ENCODE assay signal across 10 cellular contexts in the genomic region with DNA sequence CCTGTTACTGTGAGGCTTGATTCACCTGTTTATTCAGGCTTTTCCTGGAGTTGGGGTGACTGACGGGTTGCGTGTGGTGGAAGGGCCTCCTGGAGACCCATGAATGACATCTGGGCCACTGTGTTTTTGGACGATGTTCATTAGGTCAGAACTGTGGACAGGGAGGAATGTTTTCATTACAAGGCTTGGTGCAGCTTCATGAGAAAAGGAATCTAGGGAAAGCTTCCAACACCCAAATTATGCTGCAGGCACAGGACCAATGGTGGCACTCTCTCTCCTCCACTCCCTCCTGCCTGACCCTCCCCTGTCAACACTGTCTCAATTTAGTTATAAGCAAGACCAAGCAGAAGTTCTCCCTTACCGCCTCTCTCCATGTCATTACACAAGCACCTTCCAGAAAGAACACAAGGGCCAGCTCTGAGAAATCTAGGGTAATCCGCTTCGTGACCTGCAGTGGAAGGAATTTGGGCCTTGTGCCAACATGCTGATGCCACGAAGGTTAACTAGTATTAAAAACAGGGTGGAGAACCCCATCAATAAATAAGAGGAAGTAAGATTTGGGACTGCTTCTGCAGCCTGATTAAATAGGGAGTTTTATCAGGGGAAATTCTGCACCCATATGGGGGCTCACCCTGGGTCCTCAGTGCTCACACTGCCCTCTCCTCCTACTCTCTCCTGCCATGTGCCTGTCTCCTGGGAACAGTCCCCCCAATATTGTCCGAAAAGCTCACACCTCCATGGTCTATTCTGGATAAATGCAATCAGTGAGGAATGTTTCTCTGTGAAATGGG.
DNase-seq lines count a peak whose midpoint lies in the region; ATAC-seq, FAIRE-seq and TF ChIP-seq lines count a peak whose summit lies in the region.
"Had no signal": no experiment of that assay in that cellular context is flagged by ENCODE, and none has a peak within 500 bp of the region (broad histone marks: within the 10 kb centered on the region; RNA-seq: fewer than 3 reads in every experiment).

No MANE protein-coding gene starts in this region.

- no peak overlapping the region for H3K4me3 Mint-ChIP-seq in astrocyte (ENCODE audit: unreplicated experiment)
- H3K4me3 Mint-ChIP-seq in CD8-positive, alpha-beta T cell: no peak overlapping the region

- FAIRE-seq in H54 (lab: Jason Lieb, UNC) (no peak), astrocyte (lab: Jason Lieb, UNC) (peak; percentile 56)

- peak overlapping the region; percentile 45 for H3K9ac ChIP-seq in astrocyte (ENCODE audit: low read length)
- no peak overlapping the region for H3K9ac ChIP-seq in skeletal muscle tissue (ENCODE audit: low read depth in 1 of 3, low read length in 3 of 3)

- TF ChIP-seq CTCF in astrocyte (IDR thresholded peaks at IDR 0.05; ENCODE audit: insufficient read depth, low read depth, low read length) (no peak), heart left ventricle (IDR thresholded peaks at IDR 0.05) (no peak)
- no peak for TF ChIP-seq CTCF in CD8-positive, alpha-beta T cell (IDR thresholded peaks at IDR 0.05)

- H3K4me1 ChIP-seq in astrocyte (ENCODE audit: insufficient read depth, low read length) (peaks cover 5% of the 10 kb centered on the region), heart left ventricle (peaks cover 0 to 20% (median 11%) of the 10 kb centered on the region in 12 donors), skeletal muscle tissue (ENCODE audit: control insufficient read depth in 3 of 3, insufficient read depth in 3 of 3, low read length in 3 of 3) (peaks cover 4 to 12% (median 11%) of the 10 kb centered on the region in 3 donors)
- no peaks in the 10 kb centered on the region for H3K4me1 ChIP-seq in CD8-positive, alpha-beta T cell (ENCODE audit: insufficient read depth, low read length)

- intact Hi-C loops in heart left ventricle (cut with DNase I): no loop called here
- intact Hi-C loops in CD8-positive, alpha-beta T cell (cut with DNase I, micrococcal nuclease): no loop called here

- H3K36me3 ChIP-seq in astrocyte (ENCODE audit: insufficient read depth, low read length) (no peaks in the 10 kb centered on the region), heart left ventricle (no peaks in the 10 kb centered on the region), skeletal muscle tissue (ENCODE audit: control insufficient read depth in 3 of 3, insufficient read depth in 3 of 3, low read length in 3 of 3) (no peaks in the 10 kb centered on the region)
- no peaks in the 10 kb centered on the region for H3K36me3 ChIP-seq in CD8-positive, alpha-beta T cell (ENCODE audit: insufficient read depth, low read length)

- no peaks in the 10 kb centered on the region for H3K27me3 ChIP-seq in astrocyte (ENCODE audit: insufficient read depth, low read length)
- H3K27me3 ChIP-seq in heart left ventricle: no peaks in the 10 kb centered on the region
- H3K27me3 ChIP-seq in skeletal muscle tissue (ENCODE audit: control insufficient read depth in 3 of 3, insufficient read depth in 3 of 3, low read length in 3 of 3): no peaks in the 10 kb centered on the region
- H3K27me3 ChIP-seq in CD8-positive, alpha-beta T cell (ENCODE audit: insufficient read depth, low read length): no peaks in the 10 kb centered on the region

- H3K4me3 ChIP-seq in astrocyte (ENCODE audit: insufficient read depth, low read depth, low read length) (no peak overlapping the region), heart left ventricle (no peak overlapping the region), skeletal muscle tissue (ENCODE audit: low read length in 3 of 3) (no peak overlapping the region)
- no peak overlapping the region for H3K4me3 ChIP-seq in CD8-positive, alpha-beta T cell (ENCODE audit: low read depth, low read length)

- POLR2A ChIA-PET in CD8-positive, alpha-beta T cell (lab: Charles Lee): no interaction called here

- CTCF ChIA-PET in CD8-positive, alpha-beta T cell (lab: Charles Lee): no interaction called here

- peak overlapping the region; percentile 14 for H3K27ac ChIP-seq in astrocyte (ENCODE audit: low read depth, low read length)
- H3K27ac ChIP-seq in heart left ventricle: peak overlapping the region in 4 of 12 donors; percentile 6 to 18 (median 10)
- H3K27ac ChIP-seq in skeletal muscle tissue (ENCODE audit: low read depth, low read length): peak overlapping the region; percentile 8
- no peak overlapping the region for H3K27ac ChIP-seq in CD8-positive, alpha-beta T cell (ENCODE audit: low read depth, low read length)

- ATAC-seq in heart left ventricle (peak; percentile 87 to 92 (median 89)), HG02884 (IDR thresholded peaks at IDR 0.05; ENCODE audit: unreplicated experiment) (no peak), GM21737 (IDR thresholded peaks at IDR 0.05; ENCODE audit: unreplicated experiment) (no peak), GM18873 (IDR thresholded peaks at IDR 0.05; ENCODE audit: low FRiP score, unreplicated experiment) (no peak)
- ATAC-seq in CD8-positive, alpha-beta T cell: no peak
- ATAC-seq: stimulated activated naive CD8-positive, alpha-beta T cell treated with anti-CD3 and anti-CD28 coated beads, Interleukin-15, Interleukin-2, amounts not matched to agents 100 U/mL and 50 U/mL, for 24 hours had no signal

- peak; percentile 16 for DNase-seq in H54 (ENCODE audit: insufficient read length, low spot score)
- DNase-seq in astrocyte (ENCODE audit: low read depth): peak; percentile 79
- peak in 4 of 5 donors; percentile 28 to 62 (median 39) for DNase-seq in heart left ventricle
- no peak for DNase-seq in CD8-positive, alpha-beta T cell
- DNase-seq: GOT3; stimulated activated naive CD8-positive, alpha-beta T cell treated with anti-CD3 and anti-CD28 coated beads, Interleukin-15, Interleukin-2, amounts not matched to agents 100 U/mL and 50 U/mL, for 24 hours had no signal

- WGBS in heart left ventricle, 4 donors: 11 to 24% (median 19%) methylated on average over 8 of the region's 8 CpGs

- no peaks in the 10 kb centered on the region for H3K9me3 Mint-ChIP-seq in astrocyte (ENCODE audit: unreplicated experiment)
- H3K9me3 Mint-ChIP-seq in CD8-positive, alpha-beta T cell: peaks cover 1% of the 10 kb centered on the region

- peaks cover 3% of the 10 kb centered on the region for H3K27me3 Mint-ChIP-seq in astrocyte (ENCODE audit: low read depth, unreplicated experiment)
- no peaks in the 10 kb centered on the region for H3K27me3 Mint-ChIP-seq in CD8-positive, alpha-beta T cell (ENCODE audit: low read depth)

- no peaks in the 10 kb centered on the region for H3K79me2 ChIP-seq in astrocyte (ENCODE audit: insufficient read depth, low read length)

- H3K27ac Mint-ChIP-seq in astrocyte (ENCODE audit: unreplicated experiment): no peak overlapping the region
- no peak overlapping the region for H3K27ac Mint-ChIP-seq in CD8-positive, alpha-beta T cell

- no peak overlapping the region for H2AFZ ChIP-seq in astrocyte (ENCODE audit: low read depth, low read length)

- H3K36me3 Mint-ChIP-seq in astrocyte (ENCODE audit: low read depth, unreplicated experiment): no peaks in the 10 kb centered on the region
- no peaks in the 10 kb centered on the region for H3K36me3 Mint-ChIP-seq in CD8-positive, alpha-beta T cell

- H3K9me3 ChIP-seq in astrocyte (ENCODE audit: insufficient read depth, low read depth, low read length) (no peaks in the 10 kb centered on the region), heart left ventricle (no peaks in the 10 kb centered on the region), skeletal muscle tissue (ENCODE audit: control insufficient read depth in 3 of 3, low read length in 3 of 3) (no peaks in the 10 kb centered on the region)
- no peaks in the 10 kb centered on the region for H3K9me3 ChIP-seq in CD8-positive, alpha-beta T cell (ENCODE audit: low read length)

- no peak for TF ChIP-seq POLR2A in H54 (IDR thresholded peaks at IDR 0.05; ENCODE audit: low read depth, low read length)
- no peak for TF ChIP-seq POLR2A in heart left ventricle (IDR thresholded peaks at IDR 0.05)

- no peaks in the 10 kb centered on the region for H4K20me1 ChIP-seq in astrocyte (ENCODE audit: insufficient read depth, low read length)

- peaks cover 5% of the 10 kb centered on the region for H3K4me1 Mint-ChIP-seq in astrocyte (ENCODE audit: low read depth, unreplicated experiment)
- H3K4me1 Mint-ChIP-seq in CD8-positive, alpha-beta T cell (ENCODE audit: low read depth): no peaks in the 10 kb centered on the region

- peak overlapping the region; percentile 47 for H3K4me2 ChIP-seq in astrocyte (ENCODE audit: low read length)

Comparison
In these comparisons a context has a peak if more than half of its experiments do, and no peak if none do; other contexts are left out.
1. DNase-seq: peak in H54 (single experiment), astrocyte (single experiment) and heart left ventricle (4 of 5); none in CD8-positive, alpha-beta T cell (0 of 7).
2. ATAC-seq: peak in heart left ventricle (4 of 4); none in HG02884 (single experiment), GM21737 (single experiment), CD8-positive, alpha-beta T cell (single experiment) and GM18873 (single experiment).